ENCODE assay signal across 1 cellular context in genomic region chr10:6578221-6579192, GRCh38.
A peak's percentile ranks its signal among the peaks of the same experiment; 100 is the strongest.
TF ChIP-seq lines count a peak whose summit lies in the region.

No MANE protein-coding gene starts in this region.

TF ChIP-seq in GM12878, 131 proteins besides CTCF, POLR2A, EP300 and RAD21:
- TF ChIP-seq, protein P1, sequence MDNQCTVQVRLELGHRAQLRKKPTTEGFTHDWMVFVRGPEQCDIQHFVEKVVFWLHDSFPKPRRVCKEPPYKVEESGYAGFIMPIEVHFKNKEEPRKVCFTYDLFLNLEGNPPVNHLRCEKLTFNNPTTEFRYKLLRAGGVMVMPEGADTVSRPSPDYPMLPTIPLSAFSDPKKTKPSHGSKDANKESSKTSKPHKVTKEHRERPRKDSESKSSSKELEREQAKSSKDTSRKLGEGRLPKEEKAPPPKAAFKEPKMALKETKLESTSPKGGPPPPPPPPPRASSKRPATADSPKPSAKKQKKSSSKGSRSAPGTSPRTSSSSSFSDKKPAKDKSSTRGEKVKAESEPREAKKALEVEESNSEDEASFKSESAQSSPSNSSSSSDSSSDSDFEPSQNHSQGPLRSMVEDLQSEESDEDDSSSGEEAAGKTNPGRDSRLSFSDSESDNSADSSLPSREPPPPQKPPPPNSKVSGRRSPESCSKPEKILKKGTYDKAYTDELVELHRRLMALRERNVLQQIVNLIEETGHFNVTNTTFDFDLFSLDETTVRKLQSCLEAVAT (IDR thresholded peaks at IDR 0.05) = 0 out of 2 replicates have a peak, but pooled peaks have one; percentile 26
- TF ChIP-seq EGR1 (IDR thresholded peaks at IDR 0.05; ENCODE audit: borderline replicate concordance in 1 of 2, low read depth in 2 of 2, low read length in 2 of 2) = no peak
